In genomic region chr7:76393116-76394031, GRCh38 we compare ENCODE assay signal across 8 cellular contexts.
DNase-seq lines count a peak whose midpoint lies in the region; ATAC-seq lines count a peak whose summit lies in the region.

No MANE protein-coding gene starts in this region.

- DNase-seq in Ammon's horn (ENCODE audit: low spot score) (peak; percentile 94), NCI-H446 treated with DMSO at 0.1 percent for 48 hours (lab: John Stamatoyannopoulos, UW) (peak; percentile 17), left kidney (ENCODE audit: low read depth, low spot score) (peak; percentile 96)
- DNase-seq in activated CD4-positive, alpha-beta T cell treated with anti-CD3 and anti-CD28 coated beads for 24 hours (ENCODE audit: low read depth in 2 of 2), result peak; percentile 87 to 88
- peak; percentile 88 for DNase-seq in stimulated activated CD4-positive, alpha-beta T cell treated with anti-CD3 and anti-CD28 coated beads, Interleukin-1b, Interleukin-23, amount 100 ng/mL, for 48 hours

- ATAC-seq in GM19043 (IDR thresholded peaks at IDR 0.05; ENCODE audit: low read depth, unreplicated experiment), result peak; percentile 88
- peak; percentile 79 for ATAC-seq in HG03342 (IDR thresholded peaks at IDR 0.05; ENCODE audit: unreplicated experiment)

- H3K27ac ChIP-seq in cingulate gyrus (ENCODE audit: low read depth, low read length), result peak overlapping the region; percentile 94

Comparison
In these comparisons a context has a peak if more than half of its experiments do, and no peak if none do; other contexts are left out.
1. Peak in every context shown above with its lines: DNase-seq, ATAC-seq and H3K27ac ChIP-seq.
2. DNase-seq: peak in every context shown above with its lines; median percentile 96 in left kidney; 94 in Ammon's horn; 88 in stimulated activated CD4-positive, alpha-beta T cell treated with anti-CD3 and anti-CD28 coated beads, Interleukin-1b, Interleukin-23, amount 100 ng/mL, for 48 hours; 88 in activated CD4-positive, alpha-beta T cell treated with anti-CD3 and anti-CD28 coated beads for 24 hours; 17 in NCI-H446 treated with DMSO at 0.1 percent for 48 hours.